In genomic region chr11:28677719-28678118, GRCh38 we compare ENCODE assay signal across 27 cellular contexts.
"Had no signal": no experiment of that assay in that cellular context is flagged by ENCODE, and none has a peak within 500 bp of the region (broad histone marks: within the 10 kb centered on the region; RNA-seq: fewer than 3 reads in every experiment).

No MANE protein-coding gene starts in this region.

- ATAC-seq: stimulated activated effector memory CD8-positive, alpha-beta T cell treated with anti-CD3 and anti-CD28 coated beads, Interleukin-12 subunit alpha, Interleukin-12 subunit beta, amount 100 ng/mL, for 72 hours; stimulated activated memory B cell treated with anti-CD40 and anti-IgM and Interleukin-4, amounts not matched to agents 10 μg/mL and 1 μg/mL and 100 μg/mL, for 72 hours; stimulated activated naive B cell treated with anti-CD40 and anti-IgM and Interleukin-4, amounts not matched to agents 10 μg/mL and 1 μg/mL and 100 μg/mL, for 72 hours; stimulated activated naive CD8-positive, alpha-beta T cell treated with anti-CD3 and anti-CD28 coated beads, Interleukin-15, amount 100 ng/mL, for 72 hours; stimulated activated naive CD8-positive, alpha-beta T cell treated with anti-CD3 and anti-CD28 coated beads, Interleukin-15, Interleukin-2, amounts not matched to agents 100 U/mL and 50 U/mL, for 24 hours; upper lobe of right lung had no signal

- H3K9me3 ChIP-seq: stomach, suprapubic skin, testis, thoracic aorta, thyroid gland, tibial artery, tibial nerve, transverse colon, upper lobe of left lung, upper lobe of right lung, uterus, vagina had no signal

- H3K27ac ChIP-seq: stomach, suprapubic skin, testis, thoracic aorta, thyroid gland, tibial artery, tibial nerve, transverse colon, upper lobe of left lung, upper lobe of right lung, uterus, vagina had no signal

- H3K36me3 ChIP-seq: stomach, suprapubic skin, thoracic aorta, thyroid gland, tibial artery, tibial nerve, transverse colon, upper lobe of left lung, upper lobe of right lung, uterus, vagina had no signal

- H3K4me1 ChIP-seq: stomach, suprapubic skin, testis, thyroid gland, tibial nerve, transverse colon, upper lobe of left lung, upper lobe of right lung, uterus had no signal

- DNase-seq: stimulated activated CD4-positive, alpha-beta T cell treated with anti-CD3 and anti-CD28 coated beads, Interleukin-2, amount 100 ng/mL, for 48 hours; stimulated activated CD4-positive, alpha-beta T cell treated with anti-CD3 and anti-CD28 coated beads, Interleukin-4, amount 100 ng/mL, for 1 hour; stimulated activated CD4-positive, alpha-beta T cell treated with anti-CD3 and anti-CD28 coated beads, Interleukin-4, amount 100 ng/mL, for 24 hours; stimulated activated CD4-positive, alpha-beta T cell treated with anti-CD3 and anti-CD28 coated beads, Interleukin-4, amount 100 ng/mL, for 4 hours; stimulated activated CD8-positive, alpha-beta memory T cell treated with anti-CD3 and anti-CD28 coated beads, Interleukin-4, amount 100 ng/mL, for 48 hours; stimulated activated naive B cell treated with anti-CD40 and anti-IgM and Interleukin-4, amounts not matched to agents 10 μg/mL and 1 μg/mL and 100 μg/mL, for 72 hours; stimulated activated naive CD4-positive, alpha-beta T cell; stimulated activated naive CD4-positive, alpha-beta T cell treated with Interleukin-2 at 50 U/mL for 16 hours; stimulated activated naive CD8-positive, alpha-beta T cell treated with anti-CD3 and anti-CD28 coated beads, Interleukin-15, amount 100 ng/mL, for 72 hours; stimulated activated naive CD8-positive, alpha-beta T cell treated with anti-CD3 and anti-CD28 coated beads, Interleukin-15, Interleukin-2, amounts not matched to agents 100 U/mL and 50 U/mL, for 24 hours; stomach; substantia nigra; testis; thyroid gland; tibial artery; transverse colon; trophoblast cell; upper lobe of left lung; upper lobe of right lung; uterus had no signal

- FAIRE-seq: urothelium cell line had no signal

- H3K4me3 ChIP-seq: stomach, suprapubic skin, testis, thoracic aorta, thyroid gland, tibial artery, tibial nerve, transverse colon, upper lobe of left lung, upper lobe of right lung, uterus, vagina had no signal

- H3K27me3 ChIP-seq: stomach, suprapubic skin, testis, thyroid gland, tibial artery, tibial nerve, transverse colon, upper lobe of left lung, upper lobe of right lung, uterus, vagina had no signal
